In genomic region chr9:127676636-127677035, GRCh38 we compare ENCODE assay signal across 18 cellular contexts. TPM values are rescaled to one million over a fixed set of nuclear protein-coding genes. Genes with fewer than 3 reads are reported as not detected.
"Had no signal": no experiment of that assay in that cellular context is flagged by ENCODE, and none has a peak within 500 bp of the region (broad histone marks: within the 10 kb centered on the region; RNA-seq: fewer than 3 reads in every experiment).

No MANE protein-coding gene starts in this region.

- H3K27ac ChIP-seq: ovary, thyroid gland had no signal

- ATAC-seq: activated naive CD4-positive, alpha-beta T cell treated with anti-CD3 and anti-CD28 coated beads, Interleukin-2, amount 50 U/mL, for 72 hours; activated T-cell treated with anti-CD3 and anti-CD28 coated beads, Interleukin-2, amount 50 U/mL, for 72 hours; stimulated activated effector memory CD8-positive, alpha-beta T cell treated with anti-CD3 and anti-CD28 coated beads, Interleukin-12 subunit alpha, Interleukin-12 subunit beta, amount 100 ng/mL, for 72 hours had no signal

- DNase-seq: activated CD4-positive, alpha-beta T cell treated with anti-CD3 and anti-CD28 coated beads, Interleukin-2, amount 10 ng/mL, durations not matched to agents 7 days and 5 days; activated CD4-positive, CD25-positive, alpha-beta regulatory T cell; activated CD8-positive, alpha-beta memory T cell treated with anti-CD3 and anti-CD28 coated beads, Interleukin-2, amount 50 U/mL, for 48 hours; activated gamma-delta T cell; activated T-cell treated with anti-CD3 and anti-CD28 coated beads, Interleukin-2, amount 50 U/mL, for 72 hours; cerebellar nuclear complex; dermis blood vessel endothelial cell; glutamatergic neuron; ovary; stimulated activated CD4-positive, alpha-beta T cell treated with anti-CD3 and anti-CD28 coated beads, Interleukin-12 subunit alpha, Interleukin-12 subunit beta, amount 100 ng/mL, for 4 hours; stimulated activated CD4-positive, alpha-beta T cell treated with anti-CD3 and anti-CD28 coated beads, Interleukin-2, amount 100 ng/mL, for 24 hours; T-helper 2 cell; thyroid gland had no signal

RNA-seq across cellular contexts. Expression of gene CFAP157, which starts 30.2 kb away (rescaled TPM):
- total RNA-seq: activated CD4-positive, alpha-beta T cell treated with anti-CD3 and anti-CD28 coated beads, Interleukin-2, amount 10 ng/mL, durations not matched to agents 7 days and 5 days; activated naive CD4-positive, alpha-beta T cell treated with anti-CD3 and anti-CD28 coated beads, Interleukin-2, amount 50 U/mL, for 72 hours; activated T-cell treated with anti-CD3 and anti-CD28 coated beads, Interleukin-2, amount 50 U/mL, for 72 hours; dermis blood vessel endothelial cell; epithelial cell of proximal tubule; lung microvascular endothelial cell; neural crest cell had no signal

RNA-seq across cellular contexts. Expression of gene TTC16, which starts 39.2 kb away (rescaled TPM):
- total RNA-seq: dermis blood vessel endothelial cell, epithelial cell of proximal tubule, lung microvascular endothelial cell, neural crest cell had no signal
